Comparison of ENCODE assay signal across 21 cellular contexts in the genomic region with DNA sequence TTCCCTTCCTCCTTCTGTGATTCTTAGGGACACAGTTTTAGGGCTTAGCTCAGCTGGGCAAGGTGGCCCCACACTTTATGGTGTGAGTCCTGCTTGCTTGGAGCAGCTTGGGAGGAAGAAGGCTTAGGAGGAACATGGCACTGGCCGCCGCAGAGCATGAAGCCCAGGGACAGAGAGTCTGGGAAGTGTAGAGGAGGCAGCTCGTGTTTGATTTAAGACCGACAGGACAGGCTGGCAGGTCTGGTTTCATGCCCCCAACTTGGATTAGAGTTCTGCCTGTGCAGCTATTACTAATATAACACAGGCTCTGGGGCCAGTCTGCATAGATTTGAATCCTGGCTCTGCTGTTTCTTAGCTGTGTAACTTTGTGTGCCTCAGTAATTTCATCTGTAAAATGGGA.
"Had no signal": no experiment of that assay in that cellular context is flagged by ENCODE, and none has a peak within 500 bp of the region (broad histone marks: within the 10 kb centered on the region; RNA-seq: fewer than 3 reads in every experiment).

No MANE protein-coding gene starts in this region.

- H3K9ac ChIP-seq: parathyroid adenoma had no signal

- H3K9me3 Mint-ChIP-seq: natural killer cell treated with Interleukin-12 subunit alpha and Interleukin-12 subunit beta and Interleukin-15 and Interleukin-18, amount 100 ng/mL, for 72 hours; stimulated activated naive B cell treated with anti-CD40 and anti-IgM and Interleukin-4, amounts not matched to agents 10 μg/mL and 1 μg/mL and 100 μg/mL, for 72 hours; stimulated activated naive CD8-positive, alpha-beta T cell treated with anti-CD3 and anti-CD28 coated beads, Interleukin-15, amount 100 ng/mL, for 72 hours had no signal

- H3K4me3 ChIP-seq: coronary artery, dorsolateral prefrontal cortex, heart left ventricle, psoas muscle, skin epidermis, testis, tibial nerve had no signal

- H2AFZ ChIP-seq: parathyroid adenoma had no signal

- H3K27me3 ChIP-seq: testis had no signal

- DNase-seq: dorsolateral prefrontal cortex; effector CD8-positive, alpha-beta T cell; heart left ventricle; hippocampal formation; left colon; mammary epithelial cell; midbrain; psoas muscle; retina; stimulated activated CD4-positive, alpha-beta T cell treated with anti-CD3 and anti-CD28 coated beads, Interleukin-2, amount 100 ng/mL, for 24 hours; stimulated activated CD4-positive, alpha-beta T cell treated with anti-CD3 and anti-CD28 coated beads, Interleukin-4, amount 100 ng/mL, for 4 hours; stimulated activated naive B cell treated with anti-CD40 and anti-IgM and Interleukin-4, amounts not matched to agents 10 μg/mL and 1 μg/mL and 100 μg/mL, for 72 hours; stimulated activated naive CD8-positive, alpha-beta T cell treated with anti-CD3 and anti-CD28 coated beads, Interleukin-15, amount 100 ng/mL, for 72 hours; testis had no signal

- H3K4me3 Mint-ChIP-seq: natural killer cell treated with Interleukin-12 subunit alpha and Interleukin-12 subunit beta and Interleukin-15 and Interleukin-18, amount 100 ng/mL, for 72 hours; stimulated activated naive B cell treated with anti-CD40 and anti-IgM and Interleukin-4, amounts not matched to agents 10 μg/mL and 1 μg/mL and 100 μg/mL, for 72 hours; stimulated activated naive CD8-positive, alpha-beta T cell treated with anti-CD3 and anti-CD28 coated beads, Interleukin-15, amount 100 ng/mL, for 72 hours had no signal

- H3K9me3 ChIP-seq: heart left ventricle, psoas muscle, testis, tibial nerve had no signal

- H3K4me1 ChIP-seq: heart left ventricle, parathyroid adenoma, psoas muscle, testis had no signal

- H3K36me3 ChIP-seq: heart left ventricle, tibial nerve had no signal

- H3K27ac ChIP-seq: coronary artery, dorsolateral prefrontal cortex, heart left ventricle, parathyroid adenoma, psoas muscle, skin epidermis, testis, tibial nerve had no signal

- H3K36me3 Mint-ChIP-seq: natural killer cell treated with Interleukin-12 subunit alpha and Interleukin-12 subunit beta and Interleukin-15 and Interleukin-18, amount 100 ng/mL, for 72 hours; stimulated activated naive B cell treated with anti-CD40 and anti-IgM and Interleukin-4, amounts not matched to agents 10 μg/mL and 1 μg/mL and 100 μg/mL, for 72 hours had no signal

- H3K27ac Mint-ChIP-seq: natural killer cell treated with Interleukin-12 subunit alpha and Interleukin-12 subunit beta and Interleukin-15 and Interleukin-18, amount 100 ng/mL, for 72 hours; stimulated activated naive B cell treated with anti-CD40 and anti-IgM and Interleukin-4, amounts not matched to agents 10 μg/mL and 1 μg/mL and 100 μg/mL, for 72 hours; stimulated activated naive CD8-positive, alpha-beta T cell treated with anti-CD3 and anti-CD28 coated beads, Interleukin-15, amount 100 ng/mL, for 72 hours had no signal

- H3K4me1 Mint-ChIP-seq: stimulated activated naive B cell treated with anti-CD40 and anti-IgM and Interleukin-4, amounts not matched to agents 10 μg/mL and 1 μg/mL and 100 μg/mL, for 72 hours; stimulated activated naive CD8-positive, alpha-beta T cell treated with anti-CD3 and anti-CD28 coated beads, Interleukin-15, amount 100 ng/mL, for 72 hours had no signal

- ATAC-seq: esophagus mucosa; heart left ventricle; left colon; natural killer cell treated with Interleukin-12 subunit alpha and Interleukin-12 subunit beta and Interleukin-15 and Interleukin-18, amount 100 ng/mL, for 72 hours; psoas muscle; sciatic nerve; stimulated activated naive B cell treated with anti-CD40 and anti-IgM and Interleukin-4, amounts not matched to agents 10 μg/mL and 1 μg/mL and 100 μg/mL, for 72 hours; stimulated activated naive CD8-positive, alpha-beta T cell treated with anti-CD3 and anti-CD28 coated beads, Interleukin-15, amount 100 ng/mL, for 72 hours had no signal
